ENCODE assay signal across 16 cellular contexts in the genomic region with DNA sequence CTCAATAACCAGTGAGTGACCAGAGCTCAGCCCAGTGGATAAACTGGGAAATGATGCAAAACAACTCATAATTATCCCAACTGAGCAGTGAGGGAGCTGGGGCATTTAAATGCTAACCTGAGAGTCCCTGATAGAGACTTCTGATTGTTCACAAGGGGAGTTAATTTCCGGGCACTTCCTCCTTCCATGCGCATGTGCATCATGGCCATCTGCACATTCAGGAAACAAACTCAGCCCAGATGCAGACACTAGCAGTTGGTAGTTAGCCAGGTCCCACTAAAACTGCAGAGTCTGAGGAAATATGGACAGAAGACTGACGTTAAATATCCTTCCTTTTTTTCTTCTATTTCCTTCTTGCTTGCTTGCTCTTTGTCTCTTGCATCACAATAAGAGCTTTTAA.
DNase-seq lines count a peak whose midpoint lies in the region; ATAC-seq and TF ChIP-seq lines count a peak whose summit lies in the region.
"Had no signal": no experiment of that assay in that cellular context is flagged by ENCODE, and none has a peak within 500 bp of the region (broad histone marks: within the 10 kb centered on the region; RNA-seq: fewer than 3 reads in every experiment).

No MANE protein-coding gene starts in this region.

- H3K4me3 ChIP-seq in fibroblast of pulmonary artery (replicated peaks; ENCODE audit: low read depth, low read length): no peak overlapping the region
- H3K4me3 ChIP-seq: A549, GM23248, K562 had no signal

- DNase-seq in AG20443 (ENCODE audit: low spot score): peak; percentile 8
- peak; percentile 25 for DNase-seq in EH (ENCODE audit: low read depth)
- DNase-seq in RPMI8226: peak; percentile 56
- DNase-seq in fibroblast of pulmonary artery (ENCODE audit: low read depth): peak; percentile 46
- no peak for DNase-seq in activated CD8-positive, alpha-beta memory T cell treated with anti-CD3 and anti-CD28 coated beads for 24 hours
- DNase-seq in NCI-H524 (lab: John Stamatoyannopoulos, UW): no peak
- DNase-seq: CD4-positive, alpha-beta memory T cell; DMS79; GM23248; NCI-H1092; NCI-H146; NCI-H524 treated with DMSO at 0.1 percent for 48 hours; SIG-M5 had no signal

- TF ChIP-seq CTCF in fibroblast of pulmonary artery (IDR thresholded peaks at IDR 0.05; ENCODE audit: low read length, missing control alignments): no peak

- ATAC-seq in GM18858 (IDR thresholded peaks at IDR 0.05; ENCODE audit: unreplicated experiment): no peak
- ATAC-seq: A549, K562 had no signal

Comparison
In these comparisons a context has a peak if more than half of its experiments do, and no peak if none do; other contexts are left out.
1. DNase-seq: peak in AG20443 (single experiment), EH (single experiment), RPMI8226 (single experiment) and fibroblast of pulmonary artery (single experiment); none in activated CD8-positive, alpha-beta memory T cell treated with anti-CD3 and anti-CD28 coated beads for 24 hours (single experiment) and NCI-H524 (0 of 2).